In genomic region chr3:152595975-152596832, GRCh38 we compare ENCODE assay signal across 8 cellular contexts.
DNase-seq lines count a peak whose midpoint lies in the region; ATAC-seq and TF ChIP-seq lines count a peak whose summit lies in the region.

No MANE protein-coding gene starts in this region.

- H3K4me1 Mint-ChIP-seq in activated T-helper 2 cell treated with anti-CD3 and anti-CD28 coated beads, Interferon-gamma antibody, Interleukin-2, Interleukin-4, amounts not matched to agents 10 μg/mL and 5 μg/mL and 100 μg/mL, durations not matched to agents 14 hours and 24 hours and 36 hours (ENCODE audit: low read depth) = peaks cover 11% of the 10 kb centered on the region

- H3K27me3 Mint-ChIP-seq in activated T-helper 2 cell treated with anti-CD3 and anti-CD28 coated beads, Interferon-gamma antibody, Interleukin-2, Interleukin-4, amounts not matched to agents 10 μg/mL and 5 μg/mL and 100 μg/mL, durations not matched to agents 14 hours and 24 hours and 36 hours (ENCODE audit: low read depth) = peaks cover 8% of the 10 kb centered on the region

- no peaks in the 10 kb centered on the region for H3K9me3 Mint-ChIP-seq in activated T-helper 2 cell treated with anti-CD3 and anti-CD28 coated beads, Interferon-gamma antibody, Interleukin-2, Interleukin-4, amounts not matched to agents 10 μg/mL and 5 μg/mL and 100 μg/mL, durations not matched to agents 14 hours and 24 hours and 36 hours

- H3K9me3 ChIP-seq in smooth muscle cell (replicated peaks; ENCODE audit: low read depth) = no peaks in the 10 kb centered on the region

- intact Hi-C loops in activated T-helper 2 cell treated with anti-CD3 and anti-CD28 coated beads, Interferon-gamma antibody, Interleukin-2, Interleukin-4, amounts not matched to agents 10 μg/mL and 5 μg/mL and 100 μg/mL, durations not matched to agents 14 hours and 24 hours and 36 hours (cut with micrococcal nuclease) = no loop called here
- intact Hi-C loops in left ventricle myocardium superior (cut with micrococcal nuclease) = no loop called here

- H3K9ac ChIP-seq in smooth muscle cell (ENCODE audit: low read depth) = no peak overlapping the region

- H3K27ac Mint-ChIP-seq in activated T-helper 2 cell treated with anti-CD3 and anti-CD28 coated beads, Interferon-gamma antibody, Interleukin-2, Interleukin-4, amounts not matched to agents 10 μg/mL and 5 μg/mL and 100 μg/mL, durations not matched to agents 14 hours and 24 hours and 36 hours = no peak overlapping the region

- 50% methylated on average over 4 of the region's 4 CpGs for WGBS in smooth muscle cell (ENCODE audit: low lambda C conversion rate)

- H4K20me1 ChIP-seq in smooth muscle cell (ENCODE audit: low read depth) = no peaks in the 10 kb centered on the region

- no peaks in the 10 kb centered on the region for H3K36me3 ChIP-seq in smooth muscle cell (ENCODE audit: low read depth)

- H3K79me2 ChIP-seq in smooth muscle cell (ENCODE audit: low read depth) = no peaks in the 10 kb centered on the region

- CTCF ChIA-PET in RWPE1 (lab: Yijun Ruan, JAX) = no interaction called here

- ATAC-seq in GM21390 (IDR thresholded peaks at IDR 0.05; ENCODE audit: unreplicated experiment) (peak; percentile 100), HG03575 (IDR thresholded peaks at IDR 0.05; ENCODE audit: extremely low read depth, insufficient number of reproducible peaks, low FRiP score, unreplicated experiment) (peak; percentile 98), left ventricle myocardium superior (peak; percentile 97)

- no peaks in the 10 kb centered on the region for H3K36me3 Mint-ChIP-seq in activated T-helper 2 cell treated with anti-CD3 and anti-CD28 coated beads, Interferon-gamma antibody, Interleukin-2, Interleukin-4, amounts not matched to agents 10 μg/mL and 5 μg/mL and 100 μg/mL, durations not matched to agents 14 hours and 24 hours and 36 hours (ENCODE audit: low read depth)

- H3K27me3 ChIP-seq in smooth muscle cell (ENCODE audit: low read depth) = no peaks in the 10 kb centered on the region

- DNase-seq in Daoy (ENCODE audit: low read depth) (peak; percentile 11), left ventricle myocardium superior (no peak), smooth muscle cell (lab: John Stamatoyannopoulos, UW; ENCODE audit: unreplicated experiment) (no peak), RWPE1 (ENCODE audit: low spot score) (no peak), ecto neural progenitor cell (ENCODE audit: low spot score) (no peak)
- DNase-seq in activated T-helper 2 cell treated with anti-CD3 and anti-CD28 coated beads, Interferon-gamma antibody, Interleukin-2, Interleukin-4, amounts not matched to agents 10 μg/mL and 5 μg/mL and 100 μg/mL, durations not matched to agents 14 hours and 24 hours and 36 hours (ENCODE audit: low spot score) = peak; percentile 11

- H2AFZ ChIP-seq in smooth muscle cell (ENCODE audit: low read depth) = peak overlapping the region; percentile 83

- H3K27ac ChIP-seq in smooth muscle cell (ENCODE audit: low read depth) (peak overlapping the region; percentile 28), RWPE1 (no peak overlapping the region)

- no peak overlapping the region for H3K4me3 Mint-ChIP-seq in activated T-helper 2 cell treated with anti-CD3 and anti-CD28 coated beads, Interferon-gamma antibody, Interleukin-2, Interleukin-4, amounts not matched to agents 10 μg/mL and 5 μg/mL and 100 μg/mL, durations not matched to agents 14 hours and 24 hours and 36 hours (ENCODE audit: low read depth)

- POLR2A ChIA-PET in RWPE1 (lab: Yijun Ruan, JAX; ENCODE audit: low non-redundant PET) = no interaction called here

- peaks cover 9% of the 10 kb centered on the region for H3K4me1 ChIP-seq in smooth muscle cell (ENCODE audit: low read depth)

- no peak for TF ChIP-seq CTCF in smooth muscle cell (IDR thresholded peaks at IDR 0.05; ENCODE audit: borderline replicate concordance, insufficient read depth, poor library complexity, severe bottlenecking)
- no peak for TF ChIP-seq CTCF in RWPE1 (conservative IDR thresholded peaks at IDR 0.05; ENCODE audit: low read depth)

- H3K4me3 ChIP-seq in smooth muscle cell = peak overlapping the region; percentile 17

- peak overlapping the region; percentile 72 for H3K4me2 ChIP-seq in smooth muscle cell

- H3F3A ChIP-seq in smooth muscle cell (ENCODE audit: low read depth) = no peaks in the 10 kb centered on the region

Comparison
In these comparisons a context has a peak if more than half of its experiments do, and no peak if none do; other contexts are left out.
1. DNase-seq: peak in Daoy (single experiment) and activated T-helper 2 cell treated with anti-CD3 and anti-CD28 coated beads, Interferon-gamma antibody, Interleukin-2, Interleukin-4, amounts not matched to agents 10 μg/mL and 5 μg/mL and 100 μg/mL, durations not matched to agents 14 hours and 24 hours and 36 hours (single experiment); none in left ventricle myocardium superior (single experiment), smooth muscle cell (single experiment), RWPE1 (single experiment) and ecto neural progenitor cell (single experiment).
2. Peak in every context shown above with its lines, with median percentiles within 50 percentile points of each other: ATAC-seq.